Comparison of ENCODE assay signal across 9 cellular contexts in the genomic region with DNA sequence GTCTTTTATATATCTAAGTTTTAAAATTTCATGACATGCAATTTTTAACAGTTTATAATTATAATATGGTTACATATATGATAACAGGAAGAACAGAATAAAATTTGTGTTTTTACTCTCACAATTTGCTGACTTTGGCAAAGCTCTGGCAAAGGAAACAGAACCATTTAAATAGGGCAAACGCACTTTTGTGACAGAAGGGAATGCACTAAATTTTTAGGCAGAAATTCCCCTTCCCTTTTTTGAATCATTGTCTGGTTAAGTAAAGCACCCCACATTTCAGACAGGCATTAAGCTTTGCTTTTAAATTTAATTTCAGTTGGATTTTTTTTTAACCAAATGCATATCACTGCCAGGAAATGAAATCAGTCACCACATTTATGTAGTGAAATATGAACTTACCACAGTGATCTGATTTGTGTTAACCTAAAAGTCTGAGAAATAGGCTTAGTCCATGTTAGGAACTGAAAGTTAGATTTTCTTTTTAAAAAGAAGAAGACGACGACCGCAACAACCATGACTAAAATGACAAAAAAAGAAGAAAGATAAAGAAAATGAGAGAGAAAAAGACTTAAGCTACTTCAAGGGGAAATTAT. TPM values are rescaled to one million over a fixed set of nuclear protein-coding genes. Genes with fewer than 3 reads are reported as not detected.
A peak's percentile ranks its signal among the peaks of the same experiment; 100 is the strongest.
DNase-seq lines count a peak whose midpoint lies in the region; ATAC-seq and TF ChIP-seq lines count a peak whose summit lies in the region.
"Had no signal": no experiment of that assay in that cellular context is flagged by ENCODE, and none has a peak within 500 bp of the region (broad histone marks: within the 10 kb centered on the region; RNA-seq: fewer than 3 reads in every experiment).

No MANE protein-coding gene starts in this region.

- H3K9me3 ChIP-seq in SK-N-MC (ENCODE audit: low read depth, low read length) (no peaks in the 10 kb centered on the region), esophagus squamous epithelium (no peaks in the 10 kb centered on the region)

- no peak for TF ChIP-seq POLR2A in esophagus squamous epithelium (IDR thresholded peaks at IDR 0.05)

- H3K27me3 ChIP-seq in esophagus squamous epithelium = no peaks in the 10 kb centered on the region

- H3K27ac Mint-ChIP-seq in natural killer cell treated with Interleukin-12 subunit alpha and Interleukin-12 subunit beta and Interleukin-15 and Interleukin-18, amount 100 ng/mL, for 72 hours = peak overlapping the region; percentile 75 to 91
- H3K27ac Mint-ChIP-seq: endodermal cell had no signal

- no peak for TF ChIP-seq CTCF in esophagus squamous epithelium (IDR thresholded peaks at IDR 0.05)

- H3K27ac ChIP-seq in SK-N-MC = peak overlapping the region; percentile 90
- peak overlapping the region in 1 of 4 donors; percentile 18 for H3K27ac ChIP-seq in esophagus squamous epithelium

- no peaks in the 10 kb centered on the region for H3K36me3 ChIP-seq in SK-N-MC (ENCODE audit: insufficient read depth, low read length)
- H3K36me3 ChIP-seq in esophagus squamous epithelium = peaks cover 0 to 8% (median 0%) of the 10 kb centered on the region in 3 donors

- peaks cover 15% of the 10 kb centered on the region for H3K36me3 Mint-ChIP-seq in natural killer cell treated with Interleukin-12 subunit alpha and Interleukin-12 subunit beta and Interleukin-15 and Interleukin-18, amount 100 ng/mL, for 72 hours

- peaks cover 48 to 64% of the 10 kb centered on the region in 2 donors for H3K4me1 Mint-ChIP-seq in natural killer cell treated with Interleukin-12 subunit alpha and Interleukin-12 subunit beta and Interleukin-15 and Interleukin-18, amount 100 ng/mL, for 72 hours (ENCODE audit: low read depth in 2 of 2)

- no peak for DNase-seq in SK-N-MC (ENCODE audit: low read depth, low spot score)
- DNase-seq in natural killer cell treated with Interleukin-12 subunit alpha and Interleukin-12 subunit beta and Interleukin-15 and Interleukin-18, amount 100 ng/mL, for 72 hours (ENCODE audit: low spot score) = no peak
- no peak for DNase-seq in esophagus squamous epithelium (lab: John Stamatoyannopoulos, UW)
- DNase-seq in NCI-H1105 treated with DMSO at 0.1 percent for 48 hours (lab: John Stamatoyannopoulos, UW) = no peak
- DNase-seq in SK-N-DZ (ENCODE audit: low spot score) = no peak
- DNase-seq: endodermal cell had no signal

- peak overlapping the region; percentile 82 for H3K4me3 Mint-ChIP-seq in natural killer cell treated with Interleukin-12 subunit alpha and Interleukin-12 subunit beta and Interleukin-15 and Interleukin-18, amount 100 ng/mL, for 72 hours
- H3K4me3 Mint-ChIP-seq: endodermal cell had no signal

- H3K4me3 ChIP-seq in SK-N-MC (peak overlapping the region; percentile 21), esophagus squamous epithelium (no peak overlapping the region)

- H3K27me3 Mint-ChIP-seq in natural killer cell treated with Interleukin-12 subunit alpha and Interleukin-12 subunit beta and Interleukin-15 and Interleukin-18, amount 100 ng/mL, for 72 hours = no peaks in the 10 kb centered on the region

- WGBS in esophagus squamous epithelium, 2 donors = 56 to 78% methylated on average over 4 of the region's 4 CpGs

- peaks cover 0 to 25% (median 0%) of the 10 kb centered on the region in 3 donors for H3K4me1 ChIP-seq in esophagus squamous epithelium

- no peaks in the 10 kb centered on the region for H3K9me3 Mint-ChIP-seq in natural killer cell treated with Interleukin-12 subunit alpha and Interleukin-12 subunit beta and Interleukin-15 and Interleukin-18, amount 100 ng/mL, for 72 hours
- H3K9me3 Mint-ChIP-seq: endodermal cell had no signal

- H3K9ac ChIP-seq in SK-N-MC (ENCODE audit: insufficient read length) = peak overlapping the region; percentile 26

- intact Hi-C loops in esophagus squamous epithelium (cut with DNase I) = no loop called here

- peak; percentile 61 for ATAC-seq in GM18907 (IDR thresholded peaks at IDR 0.05; ENCODE audit: unreplicated experiment)
- peak; percentile 60 for ATAC-seq in HG02678 (IDR thresholded peaks at IDR 0.05; ENCODE audit: unreplicated experiment)
- peak; percentile 83 to 85 for ATAC-seq in natural killer cell treated with Interleukin-12 subunit alpha and Interleukin-12 subunit beta and Interleukin-15 and Interleukin-18, amount 100 ng/mL, for 72 hours

RNA-seq across cellular contexts. Expression of gene GPR183, which starts 10.8 kb away (rescaled TPM):
- total RNA-seq in natural killer cell treated with Interleukin-12 subunit alpha and Interleukin-12 subunit beta and Interleukin-15 and Interleukin-18, amount 100 ng/mL, for 72 hours = 10 to 100 TPM in 1 of 2 donors, 1 to 10 TPM in 1; 5.4 to 10.2 TPM
- total RNA-seq in esophagus squamous epithelium = 1 to 10 TPM in 3 of 4 donors, under 1 TPM in 1; 0.53 to 9.5 (median 3.2) TPM
- polyA plus RNA-seq in SK-N-DZ (2014; cell fraction: cytosol; rRNA removed) = not detected in 2 replicates
- not detected in 2 replicates for polyA plus RNA-seq in SK-N-DZ (2014; cell fraction: nucleus; rRNA removed)

RNA-seq across cellular contexts. Expression of gene GPR18, which starts 38.2 kb away (rescaled TPM):
- total RNA-seq in natural killer cell treated with Interleukin-12 subunit alpha and Interleukin-12 subunit beta and Interleukin-15 and Interleukin-18, amount 100 ng/mL, for 72 hours = 10 to 100 TPM; 13.0 to 20.6 TPM
- under 1 TPM in 1 of 4 donors, not detected in 3; 0.19 TPM for total RNA-seq in esophagus squamous epithelium
- not detected in 2 replicates for polyA plus RNA-seq in SK-N-DZ (2014; cell fraction: cytosol; rRNA removed)
- polyA plus RNA-seq in SK-N-DZ (2014; cell fraction: nucleus; rRNA removed) = not detected in 2 replicates
- total RNA-seq: endodermal cell, NCI-H460 had no signal

Comparison
In these comparisons a context has a peak if more than half of its experiments do, and no peak if none do; other contexts are left out.
1. RNA of gene GPR18, which starts 38.2 kb away (total RNA-seq): 13.0 to 20.6 TPM in natural killer cell treated with Interleukin-12 subunit alpha and Interleukin-12 subunit beta and Interleukin-15 and Interleukin-18, amount 100 ng/mL, for 72 hours; 0.19 TPM in esophagus squamous epithelium; every median in the first group is over 10 times any median in the second.
2. Peak in every context shown above with its lines, with median percentiles within 50 percentile points of each other: ATAC-seq.